In genomic region chr7:155298288-155298833, GRCh38 we compare ENCODE assay signal across 8 cellular contexts. TPM values are rescaled to one million over a fixed set of nuclear protein-coding genes. Genes with fewer than 3 reads are reported as not detected.
DNase-seq lines count a peak whose midpoint lies in the region; ATAC-seq and TF ChIP-seq lines count a peak whose summit lies in the region.

No MANE protein-coding gene starts in this region.

- peak overlapping the region; percentile 81 for H2AFZ ChIP-seq in GM23248

- no peaks in the 10 kb centered on the region for H4K20me1 ChIP-seq in GM23248 (ENCODE audit: insufficient read depth)

- intact Hi-C loops in CD4-positive, alpha-beta memory T cell (cut with micrococcal nuclease) = loop anchor here (2.0 kb wide), 1 partner anchor 1594 kb away; the partner anchor contains the start of gene LMBR1

- peaks cover 0 to 19% of the 10 kb centered on the region in 2 donors for H3K36me3 Mint-ChIP-seq in CD4-positive, alpha-beta memory T cell
- peaks cover 20% of the 10 kb centered on the region for H3K36me3 Mint-ChIP-seq in endodermal cell (ENCODE audit: low read depth)
- H3K36me3 Mint-ChIP-seq in natural killer cell treated with Interleukin-12 subunit alpha and Interleukin-12 subunit beta and Interleukin-15 and Interleukin-18, amount 100 ng/mL, for 72 hours = peaks cover 14% of the 10 kb centered on the region

- TF ChIP-seq CTCF in endodermal cell (conservative IDR thresholded peaks at IDR 0.05) = no peak

- peak overlapping the region; percentile 94 for H3K9ac ChIP-seq in GM23248
- H3K9ac ChIP-seq in endodermal cell (ENCODE audit: extremely low read depth, low read length, poor library complexity, severe bottlenecking) = peak overlapping the region; percentile 45

- no peaks in the 10 kb centered on the region for H3K9me2 ChIP-seq in GM23248 (ENCODE audit: insufficient read depth)

- peak overlapping the region; percentile 92 to 99 (median 96) for H3K27ac Mint-ChIP-seq in CD4-positive, alpha-beta memory T cell
- H3K27ac Mint-ChIP-seq in endodermal cell = no peak overlapping the region
- peak overlapping the region; percentile 80 to 95 for H3K27ac Mint-ChIP-seq in natural killer cell treated with Interleukin-12 subunit alpha and Interleukin-12 subunit beta and Interleukin-15 and Interleukin-18, amount 100 ng/mL, for 72 hours

- peaks cover 44% of the 10 kb centered on the region for H3K4me1 ChIP-seq in CD4-positive, alpha-beta memory T cell (ENCODE audit: insufficient read depth, low read length)
- H3K4me1 ChIP-seq in GM23248 (ENCODE audit: insufficient read depth) (peaks cover 26% of the 10 kb centered on the region), SJSA1 (replicated peaks) (peaks cover 27% of the 10 kb centered on the region), endodermal cell (ENCODE audit: control insufficient read depth, insufficient read depth, low read length) (peaks cover 13% of the 10 kb centered on the region)

- peak overlapping the region; percentile 67 for H3K4me3 ChIP-seq in CD4-positive, alpha-beta memory T cell (ENCODE audit: low read length in 2 of 2)
- H3K4me3 ChIP-seq in GM23248 (peak overlapping the region; percentile 88), SJSA1 (peak overlapping the region; percentile 81), endodermal cell (ENCODE audit: low read length) (peak overlapping the region; percentile 87)

- peak in 1 of 2 donors; percentile 0 for ATAC-seq in natural killer cell treated with Interleukin-12 subunit alpha and Interleukin-12 subunit beta and Interleukin-15 and Interleukin-18, amount 100 ng/mL, for 72 hours

- peaks cover 0 to 3% (median 0%) of the 10 kb centered on the region in 8 donors for H3K9me3 Mint-ChIP-seq in CD4-positive, alpha-beta memory T cell
- H3K9me3 Mint-ChIP-seq in endodermal cell = no peaks in the 10 kb centered on the region
- H3K9me3 Mint-ChIP-seq in natural killer cell treated with Interleukin-12 subunit alpha and Interleukin-12 subunit beta and Interleukin-15 and Interleukin-18, amount 100 ng/mL, for 72 hours = no peaks in the 10 kb centered on the region

- POLR2A ChIA-PET in CD4-positive, alpha-beta memory T cell (lab: Charles Lee; ENCODE audit: partially characterized antibody) = interaction anchor here (0.7 to 5.2 kb wide), 13 partner anchors 9 to 370 kb away, joined by 3 to 176 read pairs (median 10); partner anchors contain the start of genes PAXIP1 and RBM33

- CTCF ChIA-PET in CD4-positive, alpha-beta memory T cell (lab: Charles Lee; ENCODE audit: partially characterized antibody) = interaction anchor here (1.1 to 5.3 kb wide), 7 partner anchors 9 to 371 kb away, joined by 3 to 30 read pairs (median 6); no protein-coding TSS in a partner anchor

- peaks cover 38% of the 10 kb centered on the region for H3K79me2 ChIP-seq in GM23248 (ENCODE audit: insufficient read depth)

- peak overlapping the region; percentile 87 for H3K27ac ChIP-seq in CD4-positive, alpha-beta memory T cell (ENCODE audit: low read depth, low read length)
- H3K27ac ChIP-seq in GM23248 = peak overlapping the region; percentile 96
- H3K27ac ChIP-seq in SJSA1 = peak overlapping the region; percentile 91
- H3K27ac ChIP-seq in endodermal cell (ENCODE audit: low read depth, low read length) = peak overlapping the region; percentile 74

- 0 to 1% methylated on average over 23 to 34 of the region's 34 CpGs for WGBS in GM23248 (ENCODE audit: low coverage in 1 of 2, low lambda C conversion rate in 2 of 2, missing lambda C conversion rate in 2 of 2), 2 experiments
- 1% methylated on average over 17 to 34 of the region's 34 CpGs for WGBS in endodermal cell (ENCODE audit: insufficient coverage in 1 of 2, insufficient read length in 1 of 2), 2 experiments

- H3K9me3 ChIP-seq in CD4-positive, alpha-beta memory T cell (ENCODE audit: control insufficient read depth in 1 of 2, low read length in 2 of 2) = no peaks in the 10 kb centered on the region
- no peaks in the 10 kb centered on the region for H3K9me3 ChIP-seq in GM23248 (ENCODE audit: low read depth)
- peaks cover 4% of the 10 kb centered on the region for H3K9me3 ChIP-seq in SJSA1 (replicated peaks)
- no peaks in the 10 kb centered on the region for H3K9me3 ChIP-seq in endodermal cell (ENCODE audit: control insufficient read depth, low read length)

- H3K4me2 ChIP-seq in GM23248 (ENCODE audit: unreplicated experiment) = peak overlapping the region; percentile 85

- peaks cover 19% of the 10 kb centered on the region for H3K36me3 ChIP-seq in CD4-positive, alpha-beta memory T cell (ENCODE audit: insufficient read depth, low read length)
- H3K36me3 ChIP-seq in GM23248 (ENCODE audit: low read depth) (peaks cover 3% of the 10 kb centered on the region; the same call in 1 of the 2 replicates), SJSA1 (0 out of 2 replicates have a peak, but pooled peaks cover 3% of the 10 kb centered on the region), endodermal cell (ENCODE audit: control insufficient read depth, insufficient read depth, low read length) (peaks cover 17% of the 10 kb centered on the region)

- peaks cover 29 to 50% (median 36%) of the 10 kb centered on the region in 4 donors for H3K4me1 Mint-ChIP-seq in CD4-positive, alpha-beta memory T cell
- peaks cover 33% of the 10 kb centered on the region for H3K4me1 Mint-ChIP-seq in endodermal cell
- H3K4me1 Mint-ChIP-seq in natural killer cell treated with Interleukin-12 subunit alpha and Interleukin-12 subunit beta and Interleukin-15 and Interleukin-18, amount 100 ng/mL, for 72 hours (ENCODE audit: low read depth in 2 of 2) = peaks cover 41 to 45% of the 10 kb centered on the region in 2 donors

- H3F3A ChIP-seq in GM23248 (ENCODE audit: insufficient read depth) = peaks cover 28% of the 10 kb centered on the region

- no peak for DNase-seq in CD4-positive, alpha-beta memory T cell
- DNase-seq in GM23248 (peak; percentile 61), SJSA1 (ENCODE audit: low read depth in 1 of 2, low spot score in 2 of 2) (no peak), endodermal cell (no peak), superior temporal gyrus (ENCODE audit: extremely low spot score) (no peak), UCSD-AML1 (lab: John Stamatoyannopoulos, UW; ENCODE audit: unreplicated experiment) (no peak)
- DNase-seq in natural killer cell treated with Interleukin-12 subunit alpha and Interleukin-12 subunit beta and Interleukin-15 and Interleukin-18, amount 100 ng/mL, for 72 hours (ENCODE audit: low spot score) = no peak
- no peak for DNase-seq in activated CD4-positive, CD25-positive, alpha-beta regulatory T cell (lab: John Stamatoyannopoulos, UW)

- peak overlapping the region; percentile 90 to 96 (median 93) for H3K4me3 Mint-ChIP-seq in CD4-positive, alpha-beta memory T cell
- peak overlapping the region; percentile 72 for H3K4me3 Mint-ChIP-seq in endodermal cell
- peak overlapping the region; percentile 90 for H3K4me3 Mint-ChIP-seq in natural killer cell treated with Interleukin-12 subunit alpha and Interleukin-12 subunit beta and Interleukin-15 and Interleukin-18, amount 100 ng/mL, for 72 hours

- H3K27me3 Mint-ChIP-seq in CD4-positive, alpha-beta memory T cell = no peaks in the 10 kb centered on the region
- peaks cover 2% of the 10 kb centered on the region for H3K27me3 Mint-ChIP-seq in endodermal cell (ENCODE audit: insufficient read depth)
- no peaks in the 10 kb centered on the region for H3K27me3 Mint-ChIP-seq in natural killer cell treated with Interleukin-12 subunit alpha and Interleukin-12 subunit beta and Interleukin-15 and Interleukin-18, amount 100 ng/mL, for 72 hours

- in situ Hi-C loops in GM23248 (cut with MboI) = no loop called here

- no peaks in the 10 kb centered on the region for H3K27me3 ChIP-seq in CD4-positive, alpha-beta memory T cell (ENCODE audit: insufficient read depth, low read length)
- H3K27me3 ChIP-seq in GM23248 (replicated peaks; ENCODE audit: insufficient read depth) (no peaks in the 10 kb centered on the region), SJSA1 (replicated peaks) (no peaks in the 10 kb centered on the region), endodermal cell (ENCODE audit: control insufficient read depth, insufficient read depth, low read length, poor library complexity, severe bottlenecking) (no peaks in the 10 kb centered on the region)

RNA-seq across cellular contexts. Expression of gene INSIG1, which starts 0.7 kb away (rescaled TPM):
- 10 to 100 TPM; 41.8 to 43.0 TPM for total RNA-seq in CD4-positive, alpha-beta memory T cell
- polyA plus RNA-seq in CD4-positive, alpha-beta memory T cell = 10 to 100 TPM; 28.1 to 41.7 TPM
- 40.3 and 45.3 TPM in 2 replicates for total RNA-seq in GM23248 (2014; rRNA removed; shearing (Covaris generic))
- polyA plus RNA-seq in GM23248 (2016; fragmentation: Nextera tagmentation; extraction: Ambion mirVana) = 30.7 and 34.4 TPM in 2 replicates
- 36.4 and 46.6 TPM in 2 replicates for total RNA-seq in SJSA1 (2014; rRNA removed; shearing (Covaris generic))
- 10 to 100 TPM; 27.2 to 36.9 TPM for total RNA-seq in endodermal cell
- polyA plus RNA-seq in endodermal cell (2013, experiment 1 of 2) = 77.8 TPM
- polyA plus RNA-seq in endodermal cell (2013, experiment 2 of 2) = 81.3 TPM
- 100 to 1,000 TPM in 1 of 2 donors, 10 to 100 TPM in 1; 88.1 to 120 TPM for total RNA-seq in natural killer cell treated with Interleukin-12 subunit alpha and Interleukin-12 subunit beta and Interleukin-15 and Interleukin-18, amount 100 ng/mL, for 72 hours
